Comparison of ENCODE assay signal across 10 cellular contexts in the genomic region with DNA sequence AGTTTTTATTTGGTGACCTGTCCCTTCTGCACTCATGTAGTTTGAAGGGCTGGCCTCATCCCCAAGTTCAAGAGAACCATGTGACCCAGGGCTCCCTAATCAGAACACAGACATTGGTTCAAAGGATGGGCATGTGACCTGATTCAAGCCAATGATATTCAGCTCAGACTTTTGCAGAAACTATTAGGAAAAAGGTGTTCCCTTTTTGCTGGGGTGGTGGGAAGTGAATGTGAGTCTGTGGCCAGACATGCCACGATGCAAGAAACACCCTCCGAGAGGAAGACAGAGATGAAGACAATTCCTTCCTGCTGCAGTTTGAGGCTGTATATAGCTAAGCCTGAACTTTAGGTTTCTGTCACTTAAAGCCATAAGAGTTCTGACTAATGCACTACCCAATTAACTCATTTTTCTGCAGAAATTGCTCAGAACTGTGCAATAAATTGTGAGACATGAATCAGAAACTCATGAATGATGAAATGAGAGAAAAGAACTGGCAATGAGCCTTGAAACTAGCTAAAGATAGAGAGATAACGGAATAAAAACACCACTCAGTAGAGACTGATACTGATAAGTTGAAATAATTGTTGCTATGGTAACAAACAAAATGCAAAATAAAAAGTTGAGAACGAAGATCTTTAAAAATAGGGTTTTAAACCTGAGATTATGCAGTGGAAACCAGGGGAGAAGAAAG. TPM values are rescaled to one million over a fixed set of nuclear protein-coding genes. Genes with fewer than 3 reads are reported as not detected.
DNase-seq lines count a peak whose midpoint lies in the region; ATAC-seq, FAIRE-seq and TF ChIP-seq lines count a peak whose summit lies in the region.
"Had no signal": no experiment of that assay in that cellular context is flagged by ENCODE, and none has a peak within 500 bp of the region (broad histone marks: within the 10 kb centered on the region; RNA-seq: fewer than 3 reads in every experiment).

No MANE protein-coding gene starts in this region.

- no peak overlapping the region for H3K27ac ChIP-seq in CD4-positive, alpha-beta memory T cell (ENCODE audit: low read depth, low read length)
- no peak overlapping the region for H3K27ac ChIP-seq in naive thymus-derived CD4-positive, alpha-beta T cell (ENCODE audit: low read depth, low read length)

- H3K27me3 ChIP-seq in CD4-positive, alpha-beta memory T cell (ENCODE audit: insufficient read depth, low read length): no peaks in the 10 kb centered on the region
- H3K27me3 ChIP-seq in Loucy (ENCODE audit: insufficient read depth, low read length, poor library complexity, severe bottlenecking): no peaks in the 10 kb centered on the region
- no peaks in the 10 kb centered on the region for H3K27me3 ChIP-seq in naive thymus-derived CD4-positive, alpha-beta T cell (ENCODE audit: control insufficient read depth in 2 of 2, insufficient read depth in 2 of 2, low read length in 2 of 2)

- no peak overlapping the region for H3K4me3 ChIP-seq in CD4-positive, alpha-beta memory T cell (ENCODE audit: low read length in 2 of 2)
- no peak overlapping the region for H3K4me3 ChIP-seq in Loucy (ENCODE audit: low read length, poor library complexity, severe bottlenecking)
- no peak overlapping the region for H3K4me3 ChIP-seq in naive thymus-derived CD4-positive, alpha-beta T cell (ENCODE audit: low read length)

- no peak overlapping the region for H3K9ac ChIP-seq in Loucy (ENCODE audit: low read depth, low read length, poor library complexity, severe bottlenecking)

- FAIRE-seq in D721Med (lab: Jason Lieb, UNC): no peak

- H3F3A ChIP-seq in Loucy (ENCODE audit: low read depth): no peaks in the 10 kb centered on the region

- H3K27me3 Mint-ChIP-seq in CD4-positive, alpha-beta memory T cell: no peaks in the 10 kb centered on the region
- no peaks in the 10 kb centered on the region for H3K27me3 Mint-ChIP-seq in activated naive CD4-positive, alpha-beta T cell treated with anti-CD3 and anti-CD28 coated beads, Interleukin-2, amount 50 U/mL, for 24 hours
- H3K27me3 Mint-ChIP-seq in naive thymus-derived CD4-positive, alpha-beta T cell: peaks cover 0 to 8% (median 0%) of the 10 kb centered on the region in 5 donors

- no peak overlapping the region for H3K4me2 ChIP-seq in Loucy (ENCODE audit: low read depth, low read length, poor library complexity, severe bottlenecking)

- no peaks in the 10 kb centered on the region for H3K9me2 ChIP-seq in Loucy (replicated peaks; ENCODE audit: low read depth, low read length)

- H2AFZ ChIP-seq in Loucy (ENCODE audit: low read length): peak overlapping the region; percentile 44

- H3K36me3 Mint-ChIP-seq in CD4-positive, alpha-beta memory T cell: no peaks in the 10 kb centered on the region
- no peaks in the 10 kb centered on the region for H3K36me3 Mint-ChIP-seq in activated naive CD4-positive, alpha-beta T cell treated with anti-CD3 and anti-CD28 coated beads, Interleukin-2, amount 50 U/mL, for 24 hours
- H3K36me3 Mint-ChIP-seq in naive thymus-derived CD4-positive, alpha-beta T cell: no peaks in the 10 kb centered on the region

- H3K4me3 Mint-ChIP-seq in CD4-positive, alpha-beta memory T cell: peak overlapping the region in 7 of 8 donors; percentile 0 to 67 (median 10)
- H3K4me3 Mint-ChIP-seq in activated naive CD4-positive, alpha-beta T cell treated with anti-CD3 and anti-CD28 coated beads, Interleukin-2, amount 50 U/mL, for 24 hours: peak overlapping the region; percentile 20
- peak overlapping the region in 1 of 10 donors; percentile 26 for H3K4me3 Mint-ChIP-seq in naive thymus-derived CD4-positive, alpha-beta T cell

- no peaks in the 10 kb centered on the region for H4K20me1 ChIP-seq in Loucy (ENCODE audit: insufficient read depth, low read length, poor library complexity, severe bottlenecking)

- intact Hi-C loops in CD4-positive, alpha-beta memory T cell (cut with micrococcal nuclease): no loop called here
- intact Hi-C loops in naive thymus-derived CD4-positive, alpha-beta T cell (cut with micrococcal nuclease): no loop called here

- CTCF ChIA-PET in CD4-positive, alpha-beta memory T cell (lab: Charles Lee; ENCODE audit: partially characterized antibody): no interaction called here
- CTCF ChIA-PET in naive thymus-derived CD4-positive, alpha-beta T cell (lab: Charles Lee): no interaction called here

- H3K36me3 ChIP-seq in CD4-positive, alpha-beta memory T cell (ENCODE audit: insufficient read depth, low read length): no peaks in the 10 kb centered on the region
- no peaks in the 10 kb centered on the region for H3K36me3 ChIP-seq in Loucy (ENCODE audit: insufficient read depth, low read length)
- no peaks in the 10 kb centered on the region for H3K36me3 ChIP-seq in naive thymus-derived CD4-positive, alpha-beta T cell (ENCODE audit: control insufficient read depth in 2 of 3, insufficient read depth in 3 of 3, low read length in 3 of 3)

- peak in 4 of 5 donors; percentile 24 to 43 (median 31) for DNase-seq in CD4-positive, alpha-beta memory T cell
- DNase-seq in naive thymus-derived CD4-positive, alpha-beta T cell: peak in 1 of 9 donors; percentile 41
- DNase-seq in HuH-7.5 (ENCODE audit: low spot score) (no peak), D721Med (ENCODE audit: insufficient read length, low spot score) (no peak), hypothalamus (lab: John Stamatoyannopoulos, UW) (no peak)
- DNase-seq: cortex of kidney, NCI-H2029 had no signal

- H3K4me1 ChIP-seq in CD4-positive, alpha-beta memory T cell (ENCODE audit: insufficient read depth, low read length): peaks cover 11% of the 10 kb centered on the region
- peaks cover 6% of the 10 kb centered on the region for H3K4me1 ChIP-seq in Loucy (ENCODE audit: insufficient read depth, low read length, poor library complexity, severe bottlenecking)
- peaks cover 0 to 4% of the 10 kb centered on the region in 2 donors for H3K4me1 ChIP-seq in naive thymus-derived CD4-positive, alpha-beta T cell (ENCODE audit: control insufficient read depth in 2 of 2, insufficient read depth in 2 of 2, low read length in 2 of 2)

- no peaks in the 10 kb centered on the region for H3K79me2 ChIP-seq in Loucy (ENCODE audit: insufficient read depth, low read length)

- H3K9me3 ChIP-seq in CD4-positive, alpha-beta memory T cell (ENCODE audit: control insufficient read depth in 1 of 2, low read length in 2 of 2): no peaks in the 10 kb centered on the region
- H3K9me3 ChIP-seq in Loucy (ENCODE audit: insufficient read depth, low read depth, low read length): no peaks in the 10 kb centered on the region
- H3K9me3 ChIP-seq in naive thymus-derived CD4-positive, alpha-beta T cell (ENCODE audit: control insufficient read depth in 2 of 3, low read length in 3 of 3): no peaks in the 10 kb centered on the region

- TF ChIP-seq CTCF in Loucy (conservative IDR thresholded peaks at IDR 0.05; ENCODE audit: low read length): no peak
- no peak for TF ChIP-seq CTCF in D721Med (IDR thresholded peaks at IDR 0.05; ENCODE audit: insufficient read depth, missing control alignments)

- no peaks in the 10 kb centered on the region for H3K9me3 Mint-ChIP-seq in CD4-positive, alpha-beta memory T cell
- H3K9me3 Mint-ChIP-seq in activated naive CD4-positive, alpha-beta T cell treated with anti-CD3 and anti-CD28 coated beads, Interleukin-2, amount 50 U/mL, for 24 hours: no peaks in the 10 kb centered on the region
- no peaks in the 10 kb centered on the region for H3K9me3 Mint-ChIP-seq in naive thymus-derived CD4-positive, alpha-beta T cell

- H3K4me1 Mint-ChIP-seq in CD4-positive, alpha-beta memory T cell: peaks cover 7 to 16% (median 12%) of the 10 kb centered on the region in 4 donors
- peaks cover 9% of the 10 kb centered on the region for H3K4me1 Mint-ChIP-seq in activated naive CD4-positive, alpha-beta T cell treated with anti-CD3 and anti-CD28 coated beads, Interleukin-2, amount 50 U/mL, for 24 hours
- H3K4me1 Mint-ChIP-seq in naive thymus-derived CD4-positive, alpha-beta T cell: peaks cover 5 to 11% (median 7%) of the 10 kb centered on the region in 7 donors

- peak overlapping the region; percentile 38 to 97 (median 80) for H3K27ac Mint-ChIP-seq in CD4-positive, alpha-beta memory T cell
- H3K27ac Mint-ChIP-seq in activated naive CD4-positive, alpha-beta T cell treated with anti-CD3 and anti-CD28 coated beads, Interleukin-2, amount 50 U/mL, for 24 hours: peak overlapping the region; percentile 93
- peak overlapping the region in 2 of 9 donors; percentile 44 to 51 for H3K27ac Mint-ChIP-seq in naive thymus-derived CD4-positive, alpha-beta T cell

- POLR2A ChIA-PET in CD4-positive, alpha-beta memory T cell (lab: Charles Lee; ENCODE audit: partially characterized antibody): interaction anchor here (1.6 kb wide), 1 partner anchor 9 kb away, joined by 6 read pairs; the partner anchor contains the start of gene MAPK1
- POLR2A ChIA-PET in naive thymus-derived CD4-positive, alpha-beta T cell (lab: Charles Lee): interaction anchor here (1.2 kb wide), 1 partner anchor 10 kb away, joined by 3 read pairs; no protein-coding TSS in a partner anchor

- peak; percentile 68 for ATAC-seq in naive thymus-derived CD4-positive, alpha-beta T cell
- ATAC-seq in HG03520 (IDR thresholded peaks at IDR 0.05; ENCODE audit: unreplicated experiment): no peak

RNA-seq across cellular contexts. Expression of gene MAPK1, which starts 9.2 kb away (rescaled TPM):
- 100 to 1,000 TPM; 114 to 117 TPM for total RNA-seq in CD4-positive, alpha-beta memory T cell
- polyA plus RNA-seq in CD4-positive, alpha-beta memory T cell: 10 to 100 TPM; 73.8 to 81.5 TPM
- total RNA-seq in naive thymus-derived CD4-positive, alpha-beta T cell: 100 to 1,000 TPM in 3 of 5 experiments, 10 to 100 TPM in 2; 68.9 to 120 (median 105) TPM
- 10 to 100 TPM; 58.3 to 59.4 TPM for polyA plus RNA-seq in naive thymus-derived CD4-positive, alpha-beta T cell

Comparison
In these comparisons a context has a peak if more than half of its experiments do, and no peak if none do; other contexts are left out.
1. DNase-seq: peak in CD4-positive, alpha-beta memory T cell (4 of 5); none in HuH-7.5 (single experiment), D721Med (single experiment) and hypothalamus (0 of 51).